Comparison of ENCODE assay signal across 28 cellular contexts in the genomic region with DNA sequence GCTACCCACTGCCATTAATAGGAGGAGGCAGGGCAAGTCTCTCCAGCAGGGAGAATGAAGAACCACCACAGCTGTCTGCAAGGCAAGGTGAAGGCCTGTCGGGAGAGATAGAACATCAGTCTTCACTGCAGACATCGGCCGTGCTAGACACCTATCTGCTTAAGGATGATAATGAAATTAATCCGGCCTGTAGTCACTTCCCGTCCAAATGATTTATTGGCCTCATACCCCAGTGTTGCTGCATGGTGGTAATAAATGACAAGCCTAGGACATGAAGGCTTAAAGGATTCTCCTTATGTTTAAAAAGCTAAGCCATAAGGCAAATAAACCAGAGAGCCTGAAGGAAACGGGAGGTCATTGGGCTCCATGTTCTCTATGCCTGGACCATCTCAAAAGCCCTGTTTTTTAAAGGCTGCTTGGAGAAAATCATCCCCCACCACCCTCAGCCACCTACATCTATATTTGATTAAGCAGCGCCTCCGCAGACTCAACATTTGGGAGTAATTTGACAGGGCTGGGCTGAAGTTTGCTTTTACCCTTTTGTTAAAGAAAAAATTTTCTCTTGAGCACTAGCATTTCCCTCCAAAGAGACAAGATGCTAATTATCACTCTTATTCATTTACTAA.
DNase-seq lines count a peak whose midpoint lies in the region; FAIRE-seq and TF ChIP-seq lines count a peak whose summit lies in the region.
"Had no signal": no experiment of that assay in that cellular context is flagged by ENCODE, and none has a peak within 500 bp of the region (broad histone marks: within the 10 kb centered on the region; RNA-seq: fewer than 3 reads in every experiment).

No MANE protein-coding gene starts in this region.

- no peaks in the 10 kb centered on the region for H3K36me3 ChIP-seq in left ventricle myocardium inferior
- H3K36me3 ChIP-seq: HAP-1, MG63 had no signal

- peaks cover 3% of the 10 kb centered on the region for H3K27me3 Mint-ChIP-seq in brain

- H3K27ac ChIP-seq in RWPE1, result no peak overlapping the region
- H3K27ac ChIP-seq in left ventricle myocardium inferior (replicated peaks), result no peak overlapping the region
- H3K27ac ChIP-seq: A549, C4-2B, PC-9 had no signal

- peaks cover 37% of the 10 kb centered on the region for H3K36me3 Mint-ChIP-seq in brain

- TF ChIP-seq CTCF in D721Med (IDR thresholded peaks at IDR 0.05; ENCODE audit: insufficient read depth, missing control alignments) (no peak), brain (conservative IDR thresholded peaks at IDR 0.05) (no peak), RWPE1 (conservative IDR thresholded peaks at IDR 0.05; ENCODE audit: low read depth) (no peak), left ventricle myocardium inferior (IDR thresholded peaks at IDR 0.05; ENCODE audit: borderline replicate concordance) (no peak)

- H3K4me1 Mint-ChIP-seq in brain, result peaks cover 64% of the 10 kb centered on the region

- no peak overlapping the region for H3K4me3 Mint-ChIP-seq in brain
- H3K4me3 Mint-ChIP-seq: CD8-positive, alpha-beta T cell; HFFc6 had no signal

- intact Hi-C loops in left ventricle myocardium inferior (cut with micrococcal nuclease), result no loop called here

- peak; percentile 79 for FAIRE-seq in D721Med (lab: Jason Lieb, UNC)
- FAIRE-seq: A549, GM12878 had no signal

- POLR2A ChIA-PET in RWPE1 (lab: Yijun Ruan, JAX; ENCODE audit: low non-redundant PET), result no interaction called here

- peak; percentile 47 for DNase-seq in D721Med (ENCODE audit: insufficient read length, low spot score)
- peak; percentile 84 for DNase-seq in NCI-H82 treated with DMSO at 0.1 percent for 48 hours (lab: John Stamatoyannopoulos, UW; ENCODE audit: unreplicated experiment)
- peak; percentile 60 for DNase-seq in retina
- no peak for DNase-seq in RWPE1 (ENCODE audit: low spot score)
- DNase-seq in left ventricle myocardium inferior, result no peak
- DNase-seq in NOMO-1 treated with DMSO at 0.1 percent for 48 hours (lab: John Stamatoyannopoulos, UW; ENCODE audit: unreplicated experiment), result no peak
- DNase-seq: AML-193; Caco-2; CD8-positive, alpha-beta T cell; DMS 273 treated with DMSO at 0.1 percent for 48 hours; DMS79; EL; GDM1; GOT3; HFFc6; KG1; MG63; NCI-H1105 treated with DMSO at 0.1 percent for 48 hours; NCI-H2029; NCI-H446 treated with DMSO at 0.1 percent for 48 hours; NCI-H526; PC-9; Right ventricle myocardium superior had no signal

- H3K9me3 ChIP-seq in left ventricle myocardium inferior (replicated peaks), result no peaks in the 10 kb centered on the region
- H3K9me3 ChIP-seq: A549, Caco-2, HAP-1, MG63 had no signal

- CTCF ChIA-PET in RWPE1 (lab: Yijun Ruan, JAX), result no interaction called here

- H3K9me3 Mint-ChIP-seq in brain, result no peaks in the 10 kb centered on the region
- H3K9me3 Mint-ChIP-seq: CD8-positive, alpha-beta T cell; HFFc6 had no signal

- peak overlapping the region in 3 of 5 experiments; percentile 17 to 81 (median 64) for H3K27ac Mint-ChIP-seq in brain
- H3K27ac Mint-ChIP-seq: CD8-positive, alpha-beta T cell; HFFc6 had no signal

- H3K4me3 ChIP-seq in left ventricle myocardium inferior, result no peak overlapping the region
- H3K4me3 ChIP-seq: A549, GM12878, HAP-1, MG63, PC-9 had no signal

- H3K4me1 ChIP-seq in left ventricle myocardium inferior, result peaks cover 40% of the 10 kb centered on the region
- H3K4me1 ChIP-seq: A549, Caco-2 had no signal

- H3K27me3 ChIP-seq in left ventricle myocardium inferior (ENCODE audit: low read depth), result no peaks in the 10 kb centered on the region
- H3K27me3 ChIP-seq: MG63 had no signal

Comparison
In these comparisons a context has a peak if more than half of its experiments do, and no peak if none do; other contexts are left out.
1. DNase-seq: peak in D721Med (single experiment), NCI-H82 treated with DMSO at 0.1 percent for 48 hours (single experiment) and retina (single experiment); none in RWPE1 (single experiment), left ventricle myocardium inferior (single experiment) and NOMO-1 treated with DMSO at 0.1 percent for 48 hours (single experiment).